11 cellular contexts compared by ENCODE assay signal in genomic region chr10:132881186-132881920, GRCh38.
"Had no signal": no experiment of that assay in that cellular context is flagged by ENCODE, and none has a peak within 500 bp of the region (broad histone marks: within the 10 kb centered on the region; RNA-seq: fewer than 3 reads in every experiment).

No MANE protein-coding gene starts in this region.

- H3K4me1 Mint-ChIP-seq: naive B cell had no signal

- H3K27ac Mint-ChIP-seq: activated naive CD8-positive, alpha-beta T cell; brain; naive B cell had no signal

- FAIRE-seq: endothelial cell of umbilical vein had no signal

- H3K36me3 ChIP-seq: neutrophil, thyroid gland had no signal

- H3K4me3 Mint-ChIP-seq: activated naive CD8-positive, alpha-beta T cell; brain; naive B cell had no signal

- H3K4me3 ChIP-seq: thyroid gland had no signal

- H3K36me3 Mint-ChIP-seq: activated naive CD8-positive, alpha-beta T cell; brain; naive B cell had no signal

- DNase-seq: activated CD4-positive, alpha-beta T cell treated with anti-CD3 and anti-CD28 coated beads, Interleukin-2, amount 50 U/mL, for 1 hour; amniotic stem cell; effector CD8-positive, alpha-beta T cell; foreskin fibroblast; naive B cell; thyroid gland had no signal

- H3K27ac ChIP-seq: neutrophil, thyroid gland had no signal

- ATAC-seq: activated CD4-positive, CD25-positive, alpha-beta regulatory T cell treated with anti-CD3 and anti-CD28 coated beads, Interleukin-2, amount 50 U/mL, for 24 hours had no signal

- H3K9me3 ChIP-seq: neutrophil, thyroid gland had no signal
